In genomic region chrY:25621817-25622216, GRCh38 we compare ENCODE assay signal across 1 cellular context. TPM values are rescaled to one million over a fixed set of nuclear protein-coding genes. Genes with fewer than 3 reads are reported as not detected.
"Had no signal": no experiment of that assay in that cellular context is flagged by ENCODE, and none has a peak within 500 bp of the region (broad histone marks: within the 10 kb centered on the region; RNA-seq: fewer than 3 reads in every experiment).

Gene CDY1 (plus strand): TSS chrY:25622117. CDS start chrY:25622443, 326 bp downstream.

RNA-seq across cellular contexts. Expression of gene CDY1, which starts in this region (rescaled TPM):
- polyA plus RNA-seq: SK-N-SH had no signal
